1 cellular context compared by ENCODE assay signal in genomic region chr17:50219939-50220465, GRCh38.
A peak's percentile ranks its signal among the peaks of the same experiment; 100 is the strongest.
TF ChIP-seq lines count a peak whose summit lies in the region.

No MANE protein-coding gene starts in this region.

TF ChIP-seq in HepG2, 621 proteins besides CTCF, POLR2A, EP300 and RAD21 (continued from another document and continues in another):
- TF ChIP-seq ZNF512B (CRISPR knock-in tag; IDR thresholded peaks at IDR 0.05; ENCODE audit: borderline replicate concordance) (no peak), SETDB1 (CRISPR knock-in tag; IDR thresholded peaks at IDR 0.05; ENCODE audit: borderline replicate concordance) (no peak), ZNF205 (CRISPR knock-in tag; IDR thresholded peaks at IDR 0.05) (no peak; the same call in 1 of the 2 replicates), ZNF724P (CRISPR knock-in tag; IDR thresholded peaks at IDR 0.05; ENCODE audit: borderline replicate concordance) (no peak), ZNF891 (CRISPR knock-in tag; IDR thresholded peaks at IDR 0.05) (no peak; the same call in 1 of the 2 replicates), RFX1 (IDR thresholded peaks at IDR 0.05) (no peak), ZNF317 (CRISPR knock-in tag; IDR thresholded peaks at IDR 0.05) (0 out of 2 replicates have a peak, but pooled peaks have one; percentile 48), ZNF143 (CRISPR knock-in tag; IDR thresholded peaks at IDR 0.05) (no peak), POLR2AphosphoS2 (IDR thresholded peaks at IDR 0.05; ENCODE audit: low read depth, low read length) (no peak), FOXJ3 (CRISPR knock-in tag; IDR thresholded peaks at IDR 0.05; ENCODE audit: borderline replicate concordance) (no peak), RBM39 (IDR thresholded peaks at IDR 0.05; ENCODE audit: low read depth, low read length, poor library complexity, severe bottlenecking) (no peak), KMT2B (CRISPR knock-in tag; IDR thresholded peaks at IDR 0.05) (peak; percentile 34; the same call in 1 of the 2 replicates), RFX3 (CRISPR knock-in tag; IDR thresholded peaks at IDR 0.05) (no peak), GATAD1 (CRISPR knock-in tag; IDR thresholded peaks at IDR 0.05) (no peak), HINFP (CRISPR knock-in tag; IDR thresholded peaks at IDR 0.05; ENCODE audit: low read depth) (no peak), HNRNPUL1 (IDR thresholded peaks at IDR 0.05; ENCODE audit: low read depth, low read length) (no peak), NBN (conservative IDR thresholded peaks at IDR 0.05) (no peak), KAT7 (CRISPR knock-in tag; IDR thresholded peaks at IDR 0.05; ENCODE audit: borderline replicate concordance) (no peak), MIER3 (CRISPR knock-in tag; IDR thresholded peaks at IDR 0.05; ENCODE audit: borderline replicate concordance) (no peak), HMG20B (CRISPR knock-in tag; conservative IDR thresholded peaks at IDR 0.05) (no peak; the same call in 1 of the 2 replicates), ZNF660 (CRISPR knock-in tag; IDR thresholded peaks at IDR 0.05; ENCODE audit: borderline replicate concordance, low read depth) (no peak), SUZ12 (IDR thresholded peaks at IDR 0.05; ENCODE audit: low read depth, low read length) (no peak), KDM4B (CRISPR knock-in tag; IDR thresholded peaks at IDR 0.05) (no peak), ZFY (CRISPR knock-in tag; IDR thresholded peaks at IDR 0.05) (no peak), ZNF101 (CRISPR knock-in tag; IDR thresholded peaks at IDR 0.05; ENCODE audit: borderline replicate concordance, low read depth) (no peak), TERF1 (CRISPR knock-in tag; IDR thresholded peaks at IDR 0.05) (no peak), ZNF264 (CRISPR knock-in tag; IDR thresholded peaks at IDR 0.05) (0 out of 2 replicates have a peak, but pooled peaks have one; percentile 49), ARID2 (CRISPR knock-in tag; IDR thresholded peaks at IDR 0.05; ENCODE audit: borderline replicate concordance) (no peak), ZBTB34 (CRISPR knock-in tag; IDR thresholded peaks at IDR 0.05) (no peak), ZNF468 (CRISPR knock-in tag; IDR thresholded peaks at IDR 0.05) (no peak), IKZF4 (CRISPR knock-in tag; IDR thresholded peaks at IDR 0.05; ENCODE audit: borderline replicate concordance, low read depth, not compliant biosample characterization) (no peak), PCBP2 (optimal IDR thresholded peaks at IDR 0.05; ENCODE audit: low read depth, low read length, poor library complexity, severe bottlenecking) (no peak), PTBP1 (IDR thresholded peaks at IDR 0.05; ENCODE audit: low read depth, low read length, poor library complexity, severe bottlenecking) (no peak), PRPF4 (IDR thresholded peaks at IDR 0.05; ENCODE audit: low read depth, low read length, poor library complexity, severe bottlenecking) (no peak), NFE2L2 (IDR thresholded peaks at IDR 0.05; ENCODE audit: low read length) (no peak), ZNF30 (CRISPR knock-in tag; IDR thresholded peaks at IDR 0.05) (no peak), ATAD3A (CRISPR knock-in tag; IDR thresholded peaks at IDR 0.05) (no peak), AGO2 (optimal IDR thresholded peaks at IDR 0.05; ENCODE audit: low read depth, low read length) (no peak), ZNF629 (CRISPR knock-in tag; conservative IDR thresholded peaks at IDR 0.05) (peak; percentile 94), ZEB1 (IDR thresholded peaks at IDR 0.05; ENCODE audit: insufficient replicate concordance, low read depth) (peak; percentile 42), JARID2 (CRISPR knock-in tag; IDR thresholded peaks at IDR 0.05; ENCODE audit: insufficient replicate concordance) (no peak), ZFP36L1 (CRISPR knock-in tag; IDR thresholded peaks at IDR 0.05) (no peak), EED (CRISPR knock-in tag; IDR thresholded peaks at IDR 0.05) (no peak)
- TF ChIP-seq, protein P1, sequence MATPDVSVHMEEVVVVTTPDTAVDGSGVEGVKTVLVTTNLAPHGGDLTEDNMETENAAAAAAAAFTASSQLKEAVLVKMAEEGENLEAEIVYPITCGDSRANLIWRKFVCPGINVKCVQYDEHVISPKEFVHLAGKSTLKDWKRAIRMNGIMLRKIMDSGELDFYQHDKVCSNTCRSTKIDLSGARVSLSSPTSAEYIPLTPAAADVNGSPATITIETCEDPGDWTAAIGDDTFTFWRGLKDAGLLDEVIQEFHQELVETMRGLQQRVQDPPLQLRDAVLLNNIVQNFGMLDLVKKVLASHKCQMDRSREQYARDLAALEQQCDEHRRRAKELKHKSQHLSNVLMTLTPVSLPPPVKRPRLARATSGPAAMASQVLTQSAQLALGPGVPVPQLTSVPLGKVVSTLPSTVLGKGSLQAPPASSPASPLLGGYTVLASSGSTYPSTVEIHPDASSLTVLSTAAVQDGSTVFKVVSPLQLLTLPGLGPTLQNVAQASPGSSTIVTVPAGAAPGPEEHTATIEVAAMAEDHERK (CRISPR knock-in tag; IDR thresholded peaks at IDR 0.05; ENCODE audit: low read depth) = no peak
- TF ChIP-seq, protein P2, sequence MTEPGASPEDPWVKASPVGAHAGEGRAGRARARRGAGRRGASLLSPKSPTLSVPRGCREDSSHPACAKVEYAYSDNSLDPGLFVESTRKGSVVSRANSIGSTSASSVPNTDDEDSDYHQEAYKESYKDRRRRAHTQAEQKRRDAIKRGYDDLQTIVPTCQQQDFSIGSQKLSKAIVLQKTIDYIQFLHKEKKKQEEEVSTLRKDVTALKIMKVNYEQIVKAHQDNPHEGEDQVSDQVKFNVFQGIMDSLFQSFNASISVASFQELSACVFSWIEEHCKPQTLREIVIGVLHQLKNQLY (CRISPR knock-in tag; IDR thresholded peaks at IDR 0.05) = no peak
- TF ChIP-seq, protein P3, sequence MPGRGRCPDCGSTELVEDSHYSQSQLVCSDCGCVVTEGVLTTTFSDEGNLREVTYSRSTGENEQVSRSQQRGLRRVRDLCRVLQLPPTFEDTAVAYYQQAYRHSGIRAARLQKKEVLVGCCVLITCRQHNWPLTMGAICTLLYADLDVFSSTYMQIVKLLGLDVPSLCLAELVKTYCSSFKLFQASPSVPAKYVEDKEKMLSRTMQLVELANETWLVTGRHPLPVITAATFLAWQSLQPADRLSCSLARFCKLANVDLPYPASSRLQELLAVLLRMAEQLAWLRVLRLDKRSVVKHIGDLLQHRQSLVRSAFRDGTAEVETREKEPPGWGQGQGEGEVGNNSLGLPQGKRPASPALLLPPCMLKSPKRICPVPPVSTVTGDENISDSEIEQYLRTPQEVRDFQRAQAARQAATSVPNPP (CRISPR knock-in tag; IDR thresholded peaks at IDR 0.05) = no peak
- TF ChIP-seq, protein P4, sequence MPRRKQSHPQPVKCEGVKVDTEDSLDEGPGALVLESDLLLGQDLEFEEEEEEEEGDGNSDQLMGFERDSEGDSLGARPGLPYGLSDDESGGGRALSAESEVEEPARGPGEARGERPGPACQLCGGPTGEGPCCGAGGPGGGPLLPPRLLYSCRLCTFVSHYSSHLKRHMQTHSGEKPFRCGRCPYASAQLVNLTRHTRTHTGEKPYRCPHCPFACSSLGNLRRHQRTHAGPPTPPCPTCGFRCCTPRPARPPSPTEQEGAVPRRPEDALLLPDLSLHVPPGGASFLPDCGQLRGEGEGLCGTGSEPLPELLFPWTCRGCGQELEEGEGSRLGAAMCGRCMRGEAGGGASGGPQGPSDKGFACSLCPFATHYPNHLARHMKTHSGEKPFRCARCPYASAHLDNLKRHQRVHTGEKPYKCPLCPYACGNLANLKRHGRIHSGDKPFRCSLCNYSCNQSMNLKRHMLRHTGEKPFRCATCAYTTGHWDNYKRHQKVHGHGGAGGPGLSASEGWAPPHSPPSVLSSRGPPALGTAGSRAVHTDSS (CRISPR knock-in tag; conservative IDR thresholded peaks at IDR 0.05) = no peak
- TF ChIP-seq, protein P5, sequence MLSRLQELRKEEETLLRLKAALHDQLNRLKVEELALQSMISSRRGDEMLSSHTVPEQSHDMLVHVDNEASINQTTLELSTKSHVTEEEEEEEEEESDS (CRISPR knock-in tag; IDR thresholded peaks at IDR 0.05; ENCODE audit: borderline replicate concordance) = no peak
- TF ChIP-seq, protein P6, sequence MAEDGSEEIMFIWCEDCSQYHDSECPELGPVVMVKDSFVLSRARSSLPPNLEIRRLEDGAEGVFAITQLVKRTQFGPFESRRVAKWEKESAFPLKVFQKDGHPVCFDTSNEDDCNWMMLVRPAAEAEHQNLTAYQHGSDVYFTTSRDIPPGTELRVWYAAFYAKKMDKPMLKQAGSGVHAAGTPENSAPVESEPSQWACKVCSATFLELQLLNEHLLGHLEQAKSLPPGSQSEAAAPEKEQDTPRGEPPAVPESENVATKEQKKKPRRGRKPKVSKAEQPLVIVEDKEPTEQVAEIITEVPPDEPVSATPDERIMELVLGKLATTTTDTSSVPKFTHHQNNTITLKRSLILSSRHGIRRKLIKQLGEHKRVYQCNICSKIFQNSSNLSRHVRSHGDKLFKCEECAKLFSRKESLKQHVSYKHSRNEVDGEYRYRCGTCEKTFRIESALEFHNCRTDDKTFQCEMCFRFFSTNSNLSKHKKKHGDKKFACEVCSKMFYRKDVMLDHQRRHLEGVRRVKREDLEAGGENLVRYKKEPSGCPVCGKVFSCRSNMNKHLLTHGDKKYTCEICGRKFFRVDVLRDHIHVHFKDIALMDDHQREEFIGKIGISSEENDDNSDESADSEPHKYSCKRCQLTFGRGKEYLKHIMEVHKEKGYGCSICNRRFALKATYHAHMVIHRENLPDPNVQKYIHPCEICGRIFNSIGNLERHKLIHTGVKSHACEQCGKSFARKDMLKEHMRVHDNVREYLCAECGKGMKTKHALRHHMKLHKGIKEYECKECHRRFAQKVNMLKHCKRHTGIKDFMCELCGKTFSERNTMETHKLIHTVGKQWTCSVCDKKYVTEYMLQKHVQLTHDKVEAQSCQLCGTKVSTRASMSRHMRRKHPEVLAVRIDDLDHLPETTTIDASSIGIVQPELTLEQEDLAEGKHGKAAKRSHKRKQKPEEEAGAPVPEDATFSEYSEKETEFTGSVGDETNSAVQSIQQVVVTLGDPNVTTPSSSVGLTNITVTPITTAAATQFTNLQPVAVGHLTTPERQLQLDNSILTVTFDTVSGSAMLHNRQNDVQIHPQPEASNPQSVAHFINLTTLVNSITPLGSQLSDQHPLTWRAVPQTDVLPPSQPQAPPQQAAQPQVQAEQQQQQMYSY (CRISPR knock-in tag; IDR thresholded peaks at IDR 0.05) = no peak
- TF ChIP-seq, protein P7, sequence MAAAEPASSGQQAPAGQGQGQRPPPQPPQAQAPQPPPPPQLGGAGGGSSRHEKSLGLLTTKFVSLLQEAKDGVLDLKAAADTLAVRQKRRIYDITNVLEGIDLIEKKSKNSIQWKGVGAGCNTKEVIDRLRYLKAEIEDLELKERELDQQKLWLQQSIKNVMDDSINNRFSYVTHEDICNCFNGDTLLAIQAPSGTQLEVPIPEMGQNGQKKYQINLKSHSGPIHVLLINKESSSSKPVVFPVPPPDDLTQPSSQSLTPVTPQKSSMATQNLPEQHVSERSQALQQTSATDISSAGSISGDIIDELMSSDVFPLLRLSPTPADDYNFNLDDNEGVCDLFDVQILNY (CRISPR knock-in tag; conservative IDR thresholded peaks at IDR 0.05) = no peak
- TF ChIP-seq, protein P8, sequence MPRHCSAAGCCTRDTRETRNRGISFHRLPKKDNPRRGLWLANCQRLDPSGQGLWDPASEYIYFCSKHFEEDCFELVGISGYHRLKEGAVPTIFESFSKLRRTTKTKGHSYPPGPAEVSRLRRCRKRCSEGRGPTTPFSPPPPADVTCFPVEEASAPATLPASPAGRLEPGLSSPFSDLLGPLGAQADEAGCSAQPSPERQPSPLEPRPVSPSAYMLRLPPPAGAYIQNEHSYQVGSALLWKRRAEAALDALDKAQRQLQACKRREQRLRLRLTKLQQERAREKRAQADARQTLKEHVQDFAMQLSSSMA (CRISPR knock-in tag; IDR thresholded peaks at IDR 0.05) = no peak
